ENCODE assay signal across 9 cellular contexts in genomic region chr6:1665214-1665613, GRCh38. TPM values are rescaled to one million over a fixed set of nuclear protein-coding genes. Genes with fewer than 3 reads are reported as not detected.
DNase-seq lines count a peak whose midpoint lies in the region; ATAC-seq lines count a peak whose summit lies in the region.
"Had no signal": no experiment of that assay in that cellular context is flagged by ENCODE, and none has a peak within 500 bp of the region (broad histone marks: within the 10 kb centered on the region; RNA-seq: fewer than 3 reads in every experiment).

No MANE protein-coding gene starts in this region.

- no peaks in the 10 kb centered on the region for H3K27me3 Mint-ChIP-seq in naive thymus-derived CD4-positive, alpha-beta T cell

- peaks cover 0 to 7% (median 0%) of the 10 kb centered on the region in 7 donors for H3K4me1 Mint-ChIP-seq in naive thymus-derived CD4-positive, alpha-beta T cell

- H3K27ac ChIP-seq in naive thymus-derived CD4-positive, alpha-beta T cell (ENCODE audit: low read depth, low read length): no peak overlapping the region

- no peak for DNase-seq in naive thymus-derived CD4-positive, alpha-beta T cell
- DNase-seq in stimulated activated CD4-positive, alpha-beta T cell treated with anti-CD3 and anti-CD28 coated beads, Interleukin-4, amount 100 ng/mL, for 4 hours: no peak
- no peak for DNase-seq in inferior parietal cortex (ENCODE audit: extremely low spot score)
- DNase-seq in stimulated activated CD4-positive, alpha-beta T cell treated with anti-CD3 and anti-CD28 coated beads, Interleukin-15, amount 100 ng/mL, for 24 hours: no peak
- no peak for DNase-seq in ureter (ENCODE audit: low spot score)
- DNase-seq: activated T-cell treated with anti-CD3 and anti-CD28 coated beads, Interleukin-2, amount 50 U/mL, for 72 hours had no signal

- intact Hi-C loops in naive thymus-derived CD4-positive, alpha-beta T cell (cut with micrococcal nuclease): no loop called here

- H3K36me3 Mint-ChIP-seq in naive thymus-derived CD4-positive, alpha-beta T cell: peaks cover 0 to 8% (median 0%) of the 10 kb centered on the region in 5 donors

- H3K36me3 ChIP-seq in naive thymus-derived CD4-positive, alpha-beta T cell (ENCODE audit: control insufficient read depth in 2 of 3, insufficient read depth in 3 of 3, low read length in 3 of 3): no peaks in the 10 kb centered on the region

- no peaks in the 10 kb centered on the region for H3K4me1 ChIP-seq in naive thymus-derived CD4-positive, alpha-beta T cell (ENCODE audit: control insufficient read depth in 2 of 2, insufficient read depth in 2 of 2, low read length in 2 of 2)

- peak overlapping the region in 1 of 9 donors; percentile 60 for H3K27ac Mint-ChIP-seq in naive thymus-derived CD4-positive, alpha-beta T cell
- H3K27ac Mint-ChIP-seq: activated T-cell treated with anti-CD3 and anti-CD28 coated beads, Interleukin-2, amount 50 U/mL, for 72 hours had no signal

- POLR2A ChIA-PET in naive thymus-derived CD4-positive, alpha-beta T cell (lab: Charles Lee): no interaction called here

- no peak overlapping the region for H3K4me3 Mint-ChIP-seq in naive thymus-derived CD4-positive, alpha-beta T cell
- H3K4me3 Mint-ChIP-seq: activated T-cell treated with anti-CD3 and anti-CD28 coated beads, Interleukin-2, amount 50 U/mL, for 72 hours had no signal

- ATAC-seq in GM19025 (IDR thresholded peaks at IDR 0.05; ENCODE audit: low read depth, unreplicated experiment): peak; percentile 90
- peak; percentile 91 for ATAC-seq in HG02623 (IDR thresholded peaks at IDR 0.05; ENCODE audit: unreplicated experiment)
- peak; percentile 83 for ATAC-seq in HG03520 (IDR thresholded peaks at IDR 0.05; ENCODE audit: unreplicated experiment)
- ATAC-seq in naive thymus-derived CD4-positive, alpha-beta T cell: peak; percentile 64
- ATAC-seq: activated T-cell treated with anti-CD3 and anti-CD28 coated beads, Interleukin-2, amount 50 U/mL, for 72 hours had no signal

- H3K27me3 ChIP-seq in naive thymus-derived CD4-positive, alpha-beta T cell (ENCODE audit: control insufficient read depth in 2 of 2, insufficient read depth in 2 of 2, low read length in 2 of 2): no peaks in the 10 kb centered on the region

- H3K9me3 ChIP-seq in naive thymus-derived CD4-positive, alpha-beta T cell (ENCODE audit: control insufficient read depth in 2 of 3, low read length in 3 of 3): no peaks in the 10 kb centered on the region

- H3K4me3 ChIP-seq in naive thymus-derived CD4-positive, alpha-beta T cell (ENCODE audit: low read length): no peak overlapping the region

- CTCF ChIA-PET in naive thymus-derived CD4-positive, alpha-beta T cell (lab: Charles Lee): no interaction called here

- no peaks in the 10 kb centered on the region for H3K9me3 Mint-ChIP-seq in naive thymus-derived CD4-positive, alpha-beta T cell
- H3K9me3 Mint-ChIP-seq: activated T-cell treated with anti-CD3 and anti-CD28 coated beads, Interleukin-2, amount 50 U/mL, for 72 hours had no signal

RNA-seq across cellular contexts. Expression of gene FOXC1, which starts 55.5 kb away (rescaled TPM):
- not detected for total RNA-seq in naive thymus-derived CD4-positive, alpha-beta T cell
- polyA plus RNA-seq in naive thymus-derived CD4-positive, alpha-beta T cell: not detected
- total RNA-seq in ureter: 41.9 TPM

Comparison
In these comparisons a context has a peak if more than half of its experiments do, and no peak if none do; other contexts are left out.
1. RNA of gene FOXC1, which starts 55.5 kb away (total RNA-seq): 41.9 TPM in ureter (single experiment); not detected in naive thymus-derived CD4-positive, alpha-beta T cell; every median in the first group is over 10 times any median in the second.
2. Peak in every context shown above with its lines, with median percentiles within 50 percentile points of each other: ATAC-seq.